In the genomic region with DNA sequence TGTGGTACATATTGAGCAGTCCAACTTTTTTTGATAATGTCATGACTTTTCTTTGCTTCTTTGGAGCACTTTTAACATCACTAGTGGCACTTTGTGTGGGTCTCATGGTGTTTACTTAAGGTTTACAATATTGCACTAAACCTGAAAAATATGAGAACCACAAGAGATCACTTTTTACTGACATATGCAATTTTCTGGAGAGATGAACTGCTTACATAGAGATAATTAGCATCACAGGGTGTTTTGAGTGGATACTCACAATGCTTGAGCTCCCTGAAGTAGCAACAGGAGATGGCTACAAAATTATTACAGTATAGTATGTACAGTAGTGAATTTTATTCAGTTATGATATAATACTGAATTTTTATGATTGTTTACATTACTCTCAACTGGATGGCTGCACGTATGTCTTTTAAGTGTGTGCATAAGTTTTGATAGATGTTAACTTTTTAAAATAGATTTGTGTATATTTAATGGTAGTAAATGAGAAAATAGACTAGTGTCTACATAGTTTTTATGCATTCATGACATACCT, we compare ENCODE assay signal across 3 cellular contexts.
A peak's percentile ranks its signal among the peaks of the same experiment; 100 is the strongest.
TF ChIP-seq lines count a peak whose summit lies in the region.

No MANE protein-coding gene starts in this region.

TF ChIP-seq in A549, 52 proteins besides CTCF, POLR2A, EP300 and RAD21:
- TF ChIP-seq MAZ (IDR thresholded peaks at IDR 0.05; ENCODE audit: borderline replicate concordance, low read depth, low read length) (no peak), MAFK (IDR thresholded peaks at IDR 0.05; ENCODE audit: partially characterized antibody) (peak; percentile 65)

TF ChIP-seq in HepG2, 621 proteins besides CTCF, POLR2A, EP300 and RAD21:
- TF ChIP-seq MAFK (conservative IDR thresholded peaks at IDR 0.05 in 1 of 2, IDR thresholded peaks at IDR 0.05 in 1 of 2; ENCODE audit: low read length in 2 of 2) (peak; percentile 64 to 83), MAFF (IDR thresholded peaks at IDR 0.05; ENCODE audit: low read depth, low read length) (peak; percentile 78), AKAP8 (CRISPR knock-in tag; IDR thresholded peaks at IDR 0.05) (no peak), ASH2L (IDR thresholded peaks at IDR 0.05; ENCODE audit: insufficient read length, low read depth, low read length) (peak; percentile 2)
TF ChIP-seq in HepG2: peak in this region for 3.

TF ChIP-seq in SK-N-SH, 30 proteins besides CTCF, POLR2A, EP300 and RAD21:
- TF ChIP-seq NFIC (IDR thresholded peaks at IDR 0.05; ENCODE audit: borderline replicate concordance) (no peak), USF1 (IDR thresholded peaks at IDR 0.05; ENCODE audit: borderline replicate concordance, low read depth) (no peak), CHD2 (IDR thresholded peaks at IDR 0.05; ENCODE audit: low read length, partially characterized antibody) (no peak), JUND (IDR thresholded peaks at IDR 0.05) (no peak), POLR2AphosphoS5 (IDR thresholded peaks at IDR 0.05; ENCODE audit: low read depth, low read length) (no peak), TAF1 (IDR thresholded peaks at IDR 0.05; ENCODE audit: borderline replicate concordance, low read depth, low read length) (no peak), MAX (IDR thresholded peaks at IDR 0.05; ENCODE audit: low read depth) (no peak), MXI1 (IDR thresholded peaks at IDR 0.05; ENCODE audit: low read depth, low read length) (no peak), REST (IDR thresholded peaks at IDR 0.05; ENCODE audit: low read depth, low read length) (no peak), FOSL2 (IDR thresholded peaks at IDR 0.05; ENCODE audit: borderline replicate concordance, low read depth) (no peak), MEF2A (IDR thresholded peaks at IDR 0.05; ENCODE audit: borderline replicate concordance, low read depth) (no peak)
- TF ChIP-seq, protein P1, sequence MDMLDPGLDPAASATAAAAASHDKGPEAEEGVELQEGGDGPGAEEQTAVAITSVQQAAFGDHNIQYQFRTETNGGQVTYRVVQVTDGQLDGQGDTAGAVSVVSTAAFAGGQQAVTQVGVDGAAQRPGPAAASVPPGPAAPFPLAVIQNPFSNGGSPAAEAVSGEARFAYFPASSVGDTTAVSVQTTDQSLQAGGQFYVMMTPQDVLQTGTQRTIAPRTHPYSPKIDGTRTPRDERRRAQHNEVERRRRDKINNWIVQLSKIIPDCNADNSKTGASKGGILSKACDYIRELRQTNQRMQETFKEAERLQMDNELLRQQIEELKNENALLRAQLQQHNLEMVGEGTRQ (IDR thresholded peaks at IDR 0.05; ENCODE audit: borderline replicate concordance, low read depth, low read length): no peak
